ENCODE assay signal across 17 cellular contexts in genomic region chr22:44557064-44557748, GRCh38. TPM values are rescaled to one million over a fixed set of nuclear protein-coding genes. Genes with fewer than 3 reads are reported as not detected.
A peak's percentile ranks its signal among the peaks of the same experiment; 100 is the strongest.
DNase-seq lines count a peak whose midpoint lies in the region; ATAC-seq, FAIRE-seq and TF ChIP-seq lines count a peak whose summit lies in the region.
"Had no signal": no experiment of that assay in that cellular context is flagged by ENCODE, and none has a peak within 500 bp of the region (broad histone marks: within the 10 kb centered on the region; RNA-seq: fewer than 3 reads in every experiment).

No MANE protein-coding gene starts in this region.

- H3K27ac Mint-ChIP-seq in T-cell (no peak overlapping the region), Caco-2 (ENCODE audit: unreplicated experiment) (no peak overlapping the region)

- TF ChIP-seq CTCF in PC-9 (conservative IDR thresholded peaks at IDR 0.05) (no peak), left lung (IDR thresholded peaks at IDR 0.05) (no peak), Caco-2 (IDR thresholded peaks at IDR 0.05; ENCODE audit: insufficient read depth in 1 of 2, low read depth in 1 of 2, low read length in 1 of 2, severe bottlenecking in 1 of 2, unreplicated experiment in 1 of 2) (no peak)

- H3K4me3 Mint-ChIP-seq in T-cell (no peak overlapping the region), Caco-2 (ENCODE audit: unreplicated experiment) (no peak overlapping the region)
- H3K4me3 Mint-ChIP-seq: CD4-positive, alpha-beta memory T cell had no signal

- H2AFZ ChIP-seq in PC-9, result no peak overlapping the region
- H2AFZ ChIP-seq: GM23248 had no signal

- 0 out of 2 replicates have a peak overlapping the region, but pooled peaks have one; percentile 0 for H3K4me2 ChIP-seq in PC-9
- H3K4me2 ChIP-seq: A549 had no signal

- H3K36me3 ChIP-seq in PC-9 (ENCODE audit: low read depth) (no peaks in the 10 kb centered on the region), left lung (no peaks in the 10 kb centered on the region), Caco-2 (ENCODE audit: control insufficient read depth, insufficient read depth, low read length) (no peaks in the 10 kb centered on the region)
- H3K36me3 ChIP-seq: BE2C had no signal

- no peaks in the 10 kb centered on the region for H3K4me1 Mint-ChIP-seq in T-cell
- no peaks in the 10 kb centered on the region for H3K4me1 Mint-ChIP-seq in Caco-2 (ENCODE audit: low read depth, unreplicated experiment)

- H3K79me2 ChIP-seq in PC-9 (ENCODE audit: low read depth), result no peaks in the 10 kb centered on the region

- H3K27me3 Mint-ChIP-seq in T-cell (peaks cover 7 to 21% of the 10 kb centered on the region in 2 donors), Caco-2 (ENCODE audit: insufficient read depth, unreplicated experiment) (peaks cover 29% of the 10 kb centered on the region)

- H3K4me1 ChIP-seq in PC-9 (replicated peaks; ENCODE audit: insufficient read depth) (peaks cover 30% of the 10 kb centered on the region), left lung (no peaks in the 10 kb centered on the region), Caco-2 (no peaks in the 10 kb centered on the region)
- H3K4me1 ChIP-seq: BE2C had no signal

- intact Hi-C loops in PC-9 (cut with micrococcal nuclease; ENCODE audit: unreplicated experiment) (loop anchor here (10.0 kb wide), 2 partner anchors 72 to 112 kb away; no protein-coding TSS in a partner anchor), left lung (cut with DNase I) (no loop called here), Caco-2 (cut with micrococcal nuclease; ENCODE audit: unreplicated experiment) (no loop called here)

- H3K27ac ChIP-seq in PC-9 (no peak overlapping the region; the same call in 1 of the 2 replicates), left lung (no peak overlapping the region)
- H3K27ac ChIP-seq: A549, C4-2B, GM23248 had no signal

- H3K4me3 ChIP-seq in PC-9, result no peak overlapping the region
- H3K4me3 ChIP-seq in left lung, result no peak overlapping the region
- H3K4me3 ChIP-seq in Caco-2 (ENCODE audit: low read depth, low read length), result no peak overlapping the region
- H3K4me3 ChIP-seq: A549, GM23248 had no signal

- H3K9me3 Mint-ChIP-seq in T-cell (no peaks in the 10 kb centered on the region), Caco-2 (ENCODE audit: unreplicated experiment) (peaks cover 9% of the 10 kb centered on the region)

- BruUV-seq in PC-9 (replicated peaks; lab: Mats Ljungman, UMichigan), result no TSS peak
- BruUV-seq in Caco-2 (replicated peaks; lab: Mats Ljungman, UMichigan), result no TSS peak

- peak; percentile 81 for ATAC-seq in left lung
- ATAC-seq in T-cell (replicated peaks in 1 of 4), result no peak
- ATAC-seq: A549, HCT116 had no signal

- FAIRE-seq in GM19239 (lab: Jason Lieb, UNC), result peak; percentile 42
- FAIRE-seq: A549, D721Med, H54, HTR-8/SVneo had no signal

- H3F3A ChIP-seq in PC-9 (ENCODE audit: insufficient read depth, low read depth), result peaks cover 24% of the 10 kb centered on the region

- POLR2A ChIA-PET in PC-9 (lab: Charles Lee; ENCODE audit: unreplicated experiment) (no interaction called here), T-cell (lab: Charles Lee) (no interaction called here), Caco-2 (lab: Charles Lee) (no interaction called here)

- no peaks in the 10 kb centered on the region for H4K20me1 ChIP-seq in PC-9 (ENCODE audit: insufficient read depth)

- DNase-seq in GM19239 (ENCODE audit: insufficient read length, low spot score) (no peak), PC-9 (no peak), left lung (peak in 1 of 2 donors; percentile 33), T-cell (no peak), Caco-2 (no peak)
- no peak for DNase-seq in activated T-cell treated with anti-CD3 and anti-CD28 coated beads, Interleukin-2, amount 50 U/mL, for 1 hour
- DNase-seq: BE2C; CD4-positive, alpha-beta memory T cell; DMS153; GF-D8; GM23248 had no signal

- CTCF ChIA-PET in PC-9 (lab: Charles Lee), result no interaction called here
- CTCF ChIA-PET in T-cell (lab: Charles Lee), result no interaction called here
- CTCF ChIA-PET in Caco-2 (lab: Charles Lee), result interaction anchor here (0.6 kb wide), 1 partner anchor 19 kb away, joined by 7 read pairs; no protein-coding TSS in a partner anchor

- H3K36me3 Mint-ChIP-seq in T-cell (no peaks in the 10 kb centered on the region), Caco-2 (ENCODE audit: insufficient read depth, unreplicated experiment) (no peaks in the 10 kb centered on the region)
- H3K36me3 Mint-ChIP-seq: CD4-positive, alpha-beta memory T cell had no signal

- H3K27me3 ChIP-seq in PC-9 (ENCODE audit: insufficient read depth, low read depth) (no peaks in the 10 kb centered on the region), left lung (peaks cover 0 to 14% of the 10 kb centered on the region in 2 donors), Caco-2 (replicated peaks; ENCODE audit: control insufficient read depth, insufficient read depth, low read length) (no peaks in the 10 kb centered on the region)

- H3K9me3 ChIP-seq in PC-9 (ENCODE audit: insufficient read depth, low read depth) (peaks cover 3% of the 10 kb centered on the region; the same call in 1 of the 2 replicates), left lung (no peaks in the 10 kb centered on the region), Caco-2 (no peaks in the 10 kb centered on the region; the same call in 1 of the 2 replicates)
- H3K9me3 ChIP-seq: A549, BE2C had no signal

- H3K9me2 ChIP-seq in PC-9 (ENCODE audit: insufficient read depth), result no peaks in the 10 kb centered on the region

RNA-seq across cellular contexts. Expression of gene RTL6, which starts 59.2 kb away (rescaled TPM):
- total RNA-seq in PC-9 (2021) (25.0 and 25.1 TPM in 2 replicates), left lung (10 to 100 TPM; 20.3 to 20.5 TPM), T-cell (10 to 100 TPM in 4 of 5 donors, 1 to 10 TPM in 1; 8.9 to 27.9 (median 23.8) TPM), Caco-2 (2022) (12.8 and 13.4 TPM in 2 replicates)
